In the genomic region with DNA sequence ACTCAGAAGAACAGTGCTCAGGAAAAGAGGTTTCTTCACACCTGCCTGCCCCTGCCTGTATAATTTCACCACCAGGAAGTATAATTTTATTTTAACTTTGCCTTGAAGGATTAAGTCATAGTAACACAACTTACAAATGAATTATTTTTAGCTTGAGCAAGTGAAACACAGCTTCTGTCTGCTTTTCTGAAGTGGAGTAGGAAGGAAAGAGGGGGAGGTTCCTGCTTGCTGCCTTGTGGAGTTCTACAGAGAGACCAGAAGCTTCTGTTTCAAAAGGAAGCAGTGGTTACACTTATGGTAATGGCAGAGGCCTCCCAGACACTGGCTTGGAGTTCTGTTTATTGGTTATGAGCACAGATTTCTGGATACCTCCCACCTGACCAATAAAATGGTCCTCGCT, we compare ENCODE assay signal across 10 cellular contexts.
A peak's percentile ranks its signal among the peaks of the same experiment; 100 is the strongest.
DNase-seq lines count a peak whose midpoint lies in the region; ATAC-seq and TF ChIP-seq lines count a peak whose summit lies in the region.
"Had no signal": no experiment of that assay in that cellular context is flagged by ENCODE, and none has a peak within 500 bp of the region (broad histone marks: within the 10 kb centered on the region; RNA-seq: fewer than 3 reads in every experiment).

No MANE protein-coding gene starts in this region.

- H3K4me3 ChIP-seq in WERI-Rb-1 (ENCODE audit: low read depth, low read length), result no peak overlapping the region
- no peak overlapping the region for H3K4me3 ChIP-seq in endodermal cell (ENCODE audit: low read length)
- H3K4me3 ChIP-seq: mucosa of descending colon had no signal

- peaks cover 6% of the 10 kb centered on the region in 2 donors for H3K9me3 Mint-ChIP-seq in activated T-cell treated with anti-CD3 and anti-CD28 coated beads, Interleukin-2, amount 50 U/mL, for 72 hours
- H3K9me3 Mint-ChIP-seq in stimulated activated memory B cell treated with anti-CD40 and anti-IgM and Interleukin-4, amounts not matched to agents 10 μg/mL and 1 μg/mL and 100 μg/mL, for 72 hours, result no peaks in the 10 kb centered on the region
- no peaks in the 10 kb centered on the region for H3K9me3 Mint-ChIP-seq in endodermal cell

- H3K4me1 ChIP-seq in endodermal cell (ENCODE audit: control insufficient read depth, insufficient read depth, low read length), result no peaks in the 10 kb centered on the region

- 100% methylated on average over 1 of the region's 1 CpG; no CpG with 5 or more reads in 1 of the 2 experiments for WGBS in endodermal cell (ENCODE audit: insufficient coverage in 1 of 2, insufficient read length in 1 of 2), 2 experiments

- no peak for ATAC-seq in activated T-cell treated with anti-CD3 and anti-CD28 coated beads, Interleukin-2, amount 50 U/mL, for 72 hours (replicated peaks in 1 of 2)
- peak; percentile 62 for ATAC-seq in HG02798 (IDR thresholded peaks at IDR 0.05; ENCODE audit: poor library complexity, unreplicated experiment)
- ATAC-seq in stimulated activated memory B cell treated with anti-CD40 and anti-IgM and Interleukin-4, amounts not matched to agents 10 μg/mL and 1 μg/mL and 100 μg/mL, for 72 hours, result no peak
- ATAC-seq: mucosa of descending colon had no signal

- H3K4me3 Mint-ChIP-seq in activated T-cell treated with anti-CD3 and anti-CD28 coated beads, Interleukin-2, amount 50 U/mL, for 72 hours, result no peak overlapping the region
- no peak overlapping the region for H3K4me3 Mint-ChIP-seq in stimulated activated memory B cell treated with anti-CD40 and anti-IgM and Interleukin-4, amounts not matched to agents 10 μg/mL and 1 μg/mL and 100 μg/mL, for 72 hours
- no peak overlapping the region for H3K4me3 Mint-ChIP-seq in endodermal cell

- no peak overlapping the region for H3K9ac ChIP-seq in endodermal cell (ENCODE audit: extremely low read depth, low read length, poor library complexity, severe bottlenecking)

- H3K27ac ChIP-seq in WERI-Rb-1 (no peak overlapping the region), endodermal cell (ENCODE audit: low read depth, low read length) (no peak overlapping the region)

- peaks cover 31% of the 10 kb centered on the region for H3K4me1 Mint-ChIP-seq in activated T-cell treated with anti-CD3 and anti-CD28 coated beads, Interleukin-2, amount 50 U/mL, for 72 hours (ENCODE audit: low read depth)
- peaks cover 44% of the 10 kb centered on the region for H3K4me1 Mint-ChIP-seq in stimulated activated memory B cell treated with anti-CD40 and anti-IgM and Interleukin-4, amounts not matched to agents 10 μg/mL and 1 μg/mL and 100 μg/mL, for 72 hours
- no peaks in the 10 kb centered on the region for H3K4me1 Mint-ChIP-seq in endodermal cell

- H3K36me3 Mint-ChIP-seq in activated T-cell treated with anti-CD3 and anti-CD28 coated beads, Interleukin-2, amount 50 U/mL, for 72 hours (ENCODE audit: insufficient read depth in 2 of 2), result peaks cover 6 to 8% of the 10 kb centered on the region in 2 donors
- peaks cover 7% of the 10 kb centered on the region for H3K36me3 Mint-ChIP-seq in stimulated activated memory B cell treated with anti-CD40 and anti-IgM and Interleukin-4, amounts not matched to agents 10 μg/mL and 1 μg/mL and 100 μg/mL, for 72 hours
- no peaks in the 10 kb centered on the region for H3K36me3 Mint-ChIP-seq in endodermal cell (ENCODE audit: low read depth)

- no peaks in the 10 kb centered on the region for H3K36me3 ChIP-seq in WERI-Rb-1
- no peaks in the 10 kb centered on the region for H3K36me3 ChIP-seq in endodermal cell (ENCODE audit: control insufficient read depth, insufficient read depth, low read length)

- no peaks in the 10 kb centered on the region for H3K27me3 Mint-ChIP-seq in activated T-cell treated with anti-CD3 and anti-CD28 coated beads, Interleukin-2, amount 50 U/mL, for 72 hours (ENCODE audit: low read depth)
- no peaks in the 10 kb centered on the region for H3K27me3 Mint-ChIP-seq in stimulated activated memory B cell treated with anti-CD40 and anti-IgM and Interleukin-4, amounts not matched to agents 10 μg/mL and 1 μg/mL and 100 μg/mL, for 72 hours
- H3K27me3 Mint-ChIP-seq in endodermal cell (ENCODE audit: insufficient read depth), result no peaks in the 10 kb centered on the region

- TF ChIP-seq CTCF in WERI-Rb-1 (IDR thresholded peaks at IDR 0.05; ENCODE audit: low read depth, low read length) (no peak), endodermal cell (conservative IDR thresholded peaks at IDR 0.05) (no peak)

- H3K27me3 ChIP-seq in WERI-Rb-1 (ENCODE audit: insufficient read depth, low read depth, severe bottlenecking), result no peaks in the 10 kb centered on the region
- H3K27me3 ChIP-seq in endodermal cell (ENCODE audit: control insufficient read depth, insufficient read depth, low read length, poor library complexity, severe bottlenecking), result no peaks in the 10 kb centered on the region

- no peaks in the 10 kb centered on the region for H3K9me3 ChIP-seq in WERI-Rb-1 (ENCODE audit: severe bottlenecking)
- no peaks in the 10 kb centered on the region for H3K9me3 ChIP-seq in endodermal cell (ENCODE audit: control insufficient read depth, low read length)
- H3K9me3 ChIP-seq: mucosa of descending colon had no signal

- peak overlapping the region; percentile 27 for H3K27ac Mint-ChIP-seq in activated T-cell treated with anti-CD3 and anti-CD28 coated beads, Interleukin-2, amount 50 U/mL, for 72 hours
- peak overlapping the region; percentile 43 for H3K27ac Mint-ChIP-seq in stimulated activated memory B cell treated with anti-CD40 and anti-IgM and Interleukin-4, amounts not matched to agents 10 μg/mL and 1 μg/mL and 100 μg/mL, for 72 hours
- H3K27ac Mint-ChIP-seq in endodermal cell, result no peak overlapping the region

- no peak for DNase-seq in activated T-cell treated with anti-CD3 and anti-CD28 coated beads, Interleukin-2, amount 50 U/mL, for 72 hours
- no peak for DNase-seq in activated T-cell treated with anti-CD3 and anti-CD28 coated beads, Interleukin-2, amount 50 U/mL, for 48 hours
- DNase-seq in SKM-1 treated with dmso at 0.1 percent for 144 hours (lab: John Stamatoyannopoulos, UW; ENCODE audit: unreplicated experiment) (peak; percentile 6), islet precursor cell (no peak), WERI-Rb-1 (no peak), endodermal cell (no peak)
- DNase-seq: mucosa of descending colon, NCI-H1417 treated with DMSO at 0.1 percent for 48 hours had no signal
